Comparison of ENCODE assay signal across 2 cellular contexts in genomic region chr1:233065655-233066054, GRCh38.
TF ChIP-seq lines count a peak whose summit lies in the region.

No MANE protein-coding gene starts in this region.

TF ChIP-seq in IMR-90, 13 proteins besides CTCF, POLR2A, EP300 and RAD21:
- TF ChIP-seq BHLHE40 (IDR thresholded peaks at IDR 0.05; ENCODE audit: low read depth, low read length): no peak
- no peak for TF ChIP-seq CEBPB (IDR thresholded peaks at IDR 0.05; ENCODE audit: low read depth, low read length)
- no peak for TF ChIP-seq RCOR1 (IDR thresholded peaks at IDR 0.05; ENCODE audit: insufficient replicate concordance, low read length)
- TF ChIP-seq SMC3 (IDR thresholded peaks at IDR 0.05; ENCODE audit: low read depth, low read length): no peak
- TF ChIP-seq NFE2L2 (IDR thresholded peaks at IDR 0.05; ENCODE audit: low read depth, low read length): no peak
- no peak for TF ChIP-seq MAFK (IDR thresholded peaks at IDR 0.05; ENCODE audit: low read depth, low read length)
- no peak for TF ChIP-seq RFX5 (IDR thresholded peaks at IDR 0.05; ENCODE audit: low read depth, low read length)
- TF ChIP-seq ELK1 (IDR thresholded peaks at IDR 0.05; ENCODE audit: borderline replicate concordance, low read depth, low read length): no peak
- no peak for TF ChIP-seq CHD1 (IDR thresholded peaks at IDR 0.05; ENCODE audit: low read depth, low read length)
- TF ChIP-seq USF2 (IDR thresholded peaks at IDR 0.05; ENCODE audit: low read depth, low read length): no peak
- no peak for TF ChIP-seq MAZ (IDR thresholded peaks at IDR 0.05; ENCODE audit: borderline replicate concordance, low read depth, low read length)
- no peak for TF ChIP-seq MXI1 (IDR thresholded peaks at IDR 0.05; ENCODE audit: borderline replicate concordance, low read depth, low read length)
- TF ChIP-seq FOS (IDR thresholded peaks at IDR 0.05; ENCODE audit: low read depth, low read length): no peak

TF ChIP-seq in K562, 482 proteins besides CTCF, POLR2A, EP300 and RAD21:
- TF ChIP-seq TCF3 (CRISPR knock-in tag; IDR thresholded peaks at IDR 0.05) (0 out of 2 replicates have a peak, but pooled peaks have one; percentile 7), TEAD4 (IDR thresholded peaks at IDR 0.05; ENCODE audit: low read length) (peak; percentile 56), TEAD4 (CRISPR knock-in tag; IDR thresholded peaks at IDR 0.05; ENCODE audit: borderline replicate concordance) (no peak), CBFA2T3 (IDR thresholded peaks at IDR 0.05) (peak; percentile 63), ARID1B (IDR thresholded peaks at IDR 0.05) (0 out of 2 replicates have a peak, but pooled peaks have one; percentile 12), CBFA2T2 (conservative IDR thresholded peaks at IDR 0.05) (peak; percentile 42), TAL1 (IDR thresholded peaks at IDR 0.05) (peak; percentile 36; the same call in 1 of the 2 replicates), BRD4 (IDR thresholded peaks at IDR 0.05) (no peak), ZNF282 (CRISPR knock-in tag; IDR thresholded peaks at IDR 0.05) (no peak)
TF ChIP-seq in K562: peak in this region for 6.
